8 cellular contexts compared by ENCODE assay signal in the genomic region with DNA sequence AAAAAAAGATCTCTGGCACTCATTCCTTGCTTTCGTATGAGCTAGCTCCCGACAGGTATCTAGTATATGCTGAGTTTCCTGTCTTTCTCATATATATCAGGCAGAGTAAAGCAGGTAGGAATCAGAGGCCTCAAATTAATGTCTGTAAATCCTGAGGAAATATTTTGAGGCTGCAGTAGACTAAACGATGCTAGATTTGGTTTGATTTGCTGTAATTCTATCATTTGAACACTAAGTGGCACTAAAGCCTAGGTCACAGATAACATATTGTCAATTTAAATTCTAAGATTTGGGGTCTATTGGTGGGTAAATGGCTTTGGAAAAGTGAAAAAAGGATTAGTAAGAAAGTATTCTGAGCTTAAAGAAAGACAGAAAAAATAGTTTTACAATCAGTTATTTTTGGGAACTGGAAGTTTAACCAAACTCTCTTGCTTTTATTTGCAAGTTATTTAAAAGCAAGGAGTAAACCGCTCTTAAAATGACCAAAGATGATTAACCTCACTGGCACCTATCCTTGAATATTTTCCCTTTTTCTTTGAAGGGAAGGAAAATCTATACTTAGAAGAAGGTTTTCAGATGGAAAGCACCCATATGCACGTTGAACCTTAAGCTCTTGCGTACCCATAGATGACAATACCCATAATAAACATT. TPM values are rescaled to one million over a fixed set of nuclear protein-coding genes. Genes with fewer than 3 reads are reported as not detected.
DNase-seq lines count a peak whose midpoint lies in the region; ATAC-seq and TF ChIP-seq lines count a peak whose summit lies in the region.

No MANE protein-coding gene starts in this region.

- no peak overlapping the region for H2BK120ac ChIP-seq in H9 (ENCODE audit: low read depth, low read length, poor library complexity, severe bottlenecking)

- H3K4ac ChIP-seq in H9 (ENCODE audit: low read depth, low read length), result no peak overlapping the region

- DNase-seq in G401 (ENCODE audit: low spot score) (peak; percentile 59), H9 (no peak), NCI-H2227 treated with DMSO at 0.1 percent for 48 hours (lab: John Stamatoyannopoulos, UW) (peak; percentile 63), myocyte (ENCODE audit: low read depth) (peak; percentile 47), NCI-H226 (no peak), GM19238 (ENCODE audit: insufficient read length, low spot score) (no peak)
- DNase-seq in central memory CD4-positive, alpha-beta T cell, result peak; percentile 8

- H2BK15ac ChIP-seq in H9 (ENCODE audit: low read depth, low read length), result no peak overlapping the region

- no peak overlapping the region for H2AK5ac ChIP-seq in H9 (ENCODE audit: insufficient read length, low read length)

- TF ChIP-seq CTCF in H9 (conservative IDR thresholded peaks at IDR 0.05), result peak; percentile 83

- H3K4me1 Mint-ChIP-seq in H9, result peaks cover 0 to 4% of the 10 kb centered on the region in 2 experiments; a peak in 3 of 4 replicates
- H3K4me1 Mint-ChIP-seq in stimulated activated memory B cell treated with anti-CD40 and anti-IgM and Interleukin-4, amounts not matched to agents 10 μg/mL and 1 μg/mL and 100 μg/mL, for 72 hours, result no peaks in the 10 kb centered on the region

- no peaks in the 10 kb centered on the region for H3K27me3 ChIP-seq in H9 (ENCODE audit: insufficient read depth, low read length)

- H3K9ac ChIP-seq in H9 (ENCODE audit: extremely low read depth, insufficient read length, low read length), result no peak overlapping the region

- no CpG with 5 or more reads among the region's 6 CpGs for WGBS in H9 (ENCODE audit: extremely low coverage, insufficient read length, low lambda C conversion rate)

- no peak overlapping the region for H2BK20ac ChIP-seq in H9 (ENCODE audit: low read depth, low read length, poor library complexity, severe bottlenecking)

- no peak overlapping the region for H3K27ac ChIP-seq in H9 (ENCODE audit: insufficient read length, low read depth, low read length)

- H2BK12ac ChIP-seq in H9 (ENCODE audit: insufficient read length, low read depth, low read length), result no peak overlapping the region

- no peak overlapping the region for H3K4me3 Mint-ChIP-seq in H9
- H3K4me3 Mint-ChIP-seq in stimulated activated memory B cell treated with anti-CD40 and anti-IgM and Interleukin-4, amounts not matched to agents 10 μg/mL and 1 μg/mL and 100 μg/mL, for 72 hours, result no peak overlapping the region

- no peaks in the 10 kb centered on the region for H3K79me1 ChIP-seq in H9 (ENCODE audit: insufficient read depth, low read depth, low read length, poor library complexity, severe bottlenecking)

- no peaks in the 10 kb centered on the region for H3K9me3 ChIP-seq in H9 (ENCODE audit: control insufficient read depth, low read depth, low read length)

- 0 out of 2 replicates have a peak, but pooled peaks cover 2% of the 10 kb centered on the region for H3K27me3 Mint-ChIP-seq in H9 (ENCODE audit: low read depth)
- H3K27me3 Mint-ChIP-seq in stimulated activated memory B cell treated with anti-CD40 and anti-IgM and Interleukin-4, amounts not matched to agents 10 μg/mL and 1 μg/mL and 100 μg/mL, for 72 hours, result no peaks in the 10 kb centered on the region

- H3K18ac ChIP-seq in H9 (ENCODE audit: insufficient read length, low read depth, low read length), result no peak overlapping the region

- no peak overlapping the region for H4K8ac ChIP-seq in H9 (replicated peaks; ENCODE audit: insufficient read length, low read depth, low read length)

- H3K4me2 ChIP-seq in H9 (ENCODE audit: insufficient read depth, insufficient read length, low read length), result no peak overlapping the region

- no peaks in the 10 kb centered on the region; a peak in 1 of 5 replicates for H3K9me3 Mint-ChIP-seq in H9
- no peaks in the 10 kb centered on the region for H3K9me3 Mint-ChIP-seq in stimulated activated memory B cell treated with anti-CD40 and anti-IgM and Interleukin-4, amounts not matched to agents 10 μg/mL and 1 μg/mL and 100 μg/mL, for 72 hours

- no peak overlapping the region for H3K27ac Mint-ChIP-seq in H9
- H3K27ac Mint-ChIP-seq in stimulated activated memory B cell treated with anti-CD40 and anti-IgM and Interleukin-4, amounts not matched to agents 10 μg/mL and 1 μg/mL and 100 μg/mL, for 72 hours, result no peak overlapping the region

- H3K79me2 ChIP-seq in H9 (ENCODE audit: insufficient read depth, low read length), result no peaks in the 10 kb centered on the region

- no peak for ATAC-seq in stimulated activated memory B cell treated with anti-CD40 and anti-IgM and Interleukin-4, amounts not matched to agents 10 μg/mL and 1 μg/mL and 100 μg/mL, for 72 hours

- H2AFZ ChIP-seq in H9 (ENCODE audit: low read length), result no peak overlapping the region

- no peak overlapping the region for H4K91ac ChIP-seq in H9 (ENCODE audit: insufficient read length, low read depth, low read length)

- H3K14ac ChIP-seq in H9 (ENCODE audit: insufficient read depth, low read length), result no peak overlapping the region

- in situ Hi-C loops in G401 (cut with HindIII; ENCODE audit: low sequenced_read_pairs), result no loop called here

- H3K36me3 Mint-ChIP-seq in H9 (ENCODE audit: insufficient read depth in 1 of 3, low read depth in 3 of 3), result no peaks in the 10 kb centered on the region
- no peaks in the 10 kb centered on the region for H3K36me3 Mint-ChIP-seq in stimulated activated memory B cell treated with anti-CD40 and anti-IgM and Interleukin-4, amounts not matched to agents 10 μg/mL and 1 μg/mL and 100 μg/mL, for 72 hours

- H3K23ac ChIP-seq in H9 (ENCODE audit: insufficient read length, low read depth, low read length), result no peak overlapping the region

- H2BK5ac ChIP-seq in H9 (ENCODE audit: insufficient read length, low read length), result no peak overlapping the region

- no peaks in the 10 kb centered on the region for H3K4me1 ChIP-seq in H9 (ENCODE audit: insufficient read depth, low read length)

- H4K20me1 ChIP-seq in H9 (ENCODE audit: control insufficient read depth, insufficient read depth, insufficient read length), result no peaks in the 10 kb centered on the region

- no peaks in the 10 kb centered on the region for H3K23me2 ChIP-seq in H9 (ENCODE audit: insufficient read length, low read depth, low read length, poor library complexity, severe bottlenecking)

- H3K56ac ChIP-seq in H9 (ENCODE audit: insufficient read length, low read depth, low read length), result no peak overlapping the region

- no peak overlapping the region for H4K5ac ChIP-seq in H9 (ENCODE audit: insufficient read length, low read depth, low read length)

- H3T11ph ChIP-seq in H9 (ENCODE audit: low read length), result no peak overlapping the region

RNA-seq across cellular contexts. Expression of a gene that starts 37.6 kb away (rescaled TPM):
- total RNA-seq in G401 (2014; rRNA removed; shearing (Covaris generic)), result not detected in 2 replicates
- total RNA-seq in H9 (2021), result 0.04 TPM in 1 of 2 replicates, not detected in the other
- total RNA-seq in myocyte, result 0.16 and 0.37 TPM in 2 replicates
- 0.09 TPM for polyA plus RNA-seq in myocyte (2012)

Comparison
In these comparisons a context has a peak if more than half of its experiments do, and no peak if none do; other contexts are left out.
1. DNase-seq: peak in G401 (single experiment), NCI-H2227 treated with DMSO at 0.1 percent for 48 hours (single experiment), central memory CD4-positive, alpha-beta T cell (single experiment) and myocyte (single experiment); none in H9 (single experiment), NCI-H226 (single experiment) and GM19238 (single experiment).